Comparison of ENCODE assay signal across 14 cellular contexts in the genomic region with DNA sequence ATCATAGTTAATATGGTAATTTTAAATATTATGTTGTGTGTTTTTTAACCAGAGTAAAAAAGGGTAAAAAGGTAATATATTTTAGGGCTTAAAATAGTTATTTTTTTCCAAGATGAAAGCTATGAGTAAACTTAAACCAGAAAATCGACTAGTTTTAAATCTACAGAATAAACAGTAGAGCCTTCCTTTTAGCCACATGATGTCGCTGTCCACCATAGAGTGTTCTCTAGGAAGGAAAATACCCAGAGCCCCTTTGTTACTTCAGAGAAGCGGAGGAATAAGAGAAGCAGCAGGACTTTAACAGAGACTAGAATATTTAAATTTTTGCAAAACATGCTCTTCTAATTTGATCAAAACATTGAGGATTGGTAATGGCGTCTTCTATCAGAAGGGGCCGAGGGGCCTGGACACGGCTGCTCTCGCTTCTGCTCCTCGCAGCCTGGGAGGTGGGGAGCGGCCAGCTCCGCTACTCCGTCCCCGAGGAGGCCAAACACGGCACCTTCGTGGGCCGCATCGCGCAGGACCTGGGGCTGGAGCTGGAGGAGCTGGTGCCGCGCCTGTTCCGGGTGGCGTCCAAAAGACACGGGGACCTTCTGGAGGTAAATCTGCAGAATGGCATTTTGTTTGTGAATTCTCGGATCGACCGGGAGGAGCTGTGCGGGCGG. TPM values are rescaled to one million over a fixed set of nuclear protein-coding genes. Genes with fewer than 3 reads are reported as not detected.
DNase-seq lines count a peak whose midpoint lies in the region; ATAC-seq and TF ChIP-seq lines count a peak whose summit lies in the region.
"Had no signal": no experiment of that assay in that cellular context is flagged by ENCODE, and none has a peak within 500 bp of the region (broad histone marks: within the 10 kb centered on the region; RNA-seq: fewer than 3 reads in every experiment).

A gene (plus strand): TSS at position 259 of the 665 bp plus-strand sequence.

- no peak within 1 kb of the TSS for H3K9ac ChIP-seq in iPS-15b (ENCODE audit: low read depth, low read length)

- no peaks in the 10 kb centered on the region for H3K9me3 ChIP-seq in iPS-15b (ENCODE audit: control insufficient read depth, insufficient read depth, low read length)
- H3K9me3 ChIP-seq in CD4-positive, alpha-beta T cell (ENCODE audit: control insufficient read depth, low read length), result peaks cover 43% of the 10 kb centered on the region

- H3K4me1 ChIP-seq in iPS-15b (ENCODE audit: control insufficient read depth, insufficient read depth, low read length), result no peaks in the 10 kb centered on the region
- H3K4me1 ChIP-seq: adrenal gland, SJSA1 had no signal

- no peak within 1 kb of the TSS for H3K4me3 Mint-ChIP-seq in CD4-positive, alpha-beta T cell
- H3K4me3 Mint-ChIP-seq: activated CD4-positive, alpha-beta memory T cell treated with anti-CD3 and anti-CD28 coated beads, Interleukin-2, amount 10 ng/mL, durations not matched to agents 7 days and 5 days had no signal

- DNase-seq in NCI-H510A treated with DMSO at 0.1 percent for 48 hours (lab: John Stamatoyannopoulos, UW) (peak; percentile 18), NCI-H510A (lab: John Stamatoyannopoulos, UW) (no peak), RPMI8226 (peak; percentile 43), superior temporal gyrus (ENCODE audit: extremely low spot score) (peak; percentile 46)
- DNase-seq in CD4-positive, alpha-beta T cell, result no peak
- DNase-seq: activated CD4-positive, alpha-beta memory T cell treated with anti-CD3 and anti-CD28 coated beads, Interleukin-2, amount 10 ng/mL, durations not matched to agents 7 days and 5 days; adrenal gland; NCI-H2029; stimulated activated CD4-positive, alpha-beta T cell treated with anti-CD3 and anti-CD28 coated beads, Interleukin-4, amount 100 ng/mL, for 4 hours had no signal

- H3K4me1 Mint-ChIP-seq in CD4-positive, alpha-beta T cell (ENCODE audit: low read depth), result no peaks in the 10 kb centered on the region
- H3K4me1 Mint-ChIP-seq: activated CD4-positive, alpha-beta memory T cell treated with anti-CD3 and anti-CD28 coated beads, Interleukin-2, amount 10 ng/mL, durations not matched to agents 7 days and 5 days had no signal

- H3K36me3 Mint-ChIP-seq in CD4-positive, alpha-beta T cell (ENCODE audit: low read depth), result peaks cover 29% of the 10 kb centered on the region

- H3K27me3 Mint-ChIP-seq in CD4-positive, alpha-beta T cell, result peaks cover 64% of the 10 kb centered on the region
- H3K27me3 Mint-ChIP-seq: activated CD4-positive, alpha-beta memory T cell treated with anti-CD3 and anti-CD28 coated beads, Interleukin-2, amount 10 ng/mL, durations not matched to agents 7 days and 5 days had no signal

- no peaks in the 10 kb centered on the region for H3K27me3 ChIP-seq in iPS-15b (ENCODE audit: control insufficient read depth, insufficient read depth, low read length)
- peaks cover 19% of the 10 kb centered on the region for H3K27me3 ChIP-seq in CD4-positive, alpha-beta T cell (ENCODE audit: control insufficient read depth, insufficient read depth, low read length)
- H3K27me3 ChIP-seq: adrenal gland, SJSA1 had no signal

- peaks cover 14% of the 10 kb centered on the region for H3K9me3 Mint-ChIP-seq in CD4-positive, alpha-beta T cell

- ATAC-seq in HG03108 (IDR thresholded peaks at IDR 0.05; ENCODE audit: unreplicated experiment), result no peak
- no peak for ATAC-seq in CD4-positive, alpha-beta T cell (ENCODE audit: poor library complexity)
- no peak for ATAC-seq in activated CD4-positive, CD25-positive, alpha-beta regulatory T cell treated with anti-CD3 and anti-CD28 coated beads, Interleukin-2, amount 50 U/mL, for 24 hours

- H3K36me3 ChIP-seq in iPS-15b (ENCODE audit: control insufficient read depth, insufficient read depth, low read length), result no peaks in the 10 kb centered on the region
- H3K36me3 ChIP-seq: adrenal gland, SJSA1 had no signal

- H3K4me3 ChIP-seq in iPS-15b (ENCODE audit: low read depth, low read length), result peak within 1 kb of the TSS; percentile 60
- H3K4me3 ChIP-seq: SJSA1 had no signal

- H3K27ac ChIP-seq in CD4-positive, alpha-beta T cell (ENCODE audit: low read depth, low read length), result no peak within 1 kb of the TSS
- H3K27ac ChIP-seq: adrenal gland, SJSA1 had no signal

- H3K27ac Mint-ChIP-seq in CD4-positive, alpha-beta T cell, result no peak within 1 kb of the TSS
- H3K27ac Mint-ChIP-seq: activated CD4-positive, alpha-beta memory T cell treated with anti-CD3 and anti-CD28 coated beads, Interleukin-2, amount 10 ng/mL, durations not matched to agents 7 days and 5 days had no signal

- POLR2A ChIA-PET in CD4-positive, alpha-beta T cell (lab: Charles Lee), result no interaction called here

- intact Hi-C loops in CD4-positive, alpha-beta T cell (cut with DNase I, micrococcal nuclease), result no loop called here

- TF ChIP-seq CTCF in CD4-positive, alpha-beta T cell (IDR thresholded peaks at IDR 0.05), result no peak

- CTCF ChIA-PET in CD4-positive, alpha-beta T cell (lab: Charles Lee), result no interaction called here

RNA-seq across cellular contexts. Expression of the gene that starts here (rescaled TPM):
- total RNA-seq in CD4-positive, alpha-beta T cell, result not detected
- total RNA-seq: activated CD4-positive, alpha-beta memory T cell treated with anti-CD3 and anti-CD28 coated beads, Interleukin-2, amount 10 ng/mL, durations not matched to agents 7 days and 5 days; SJSA1; ureter had no signal

Comparison
In these comparisons a context has a peak if more than half of its experiments do, and no peak if none do; other contexts are left out.
1. DNase-seq: peak in NCI-H510A treated with DMSO at 0.1 percent for 48 hours (single experiment), RPMI8226 (single experiment) and superior temporal gyrus (single experiment); none in NCI-H510A (single experiment) and CD4-positive, alpha-beta T cell (0 of 10).